In the genomic region with DNA sequence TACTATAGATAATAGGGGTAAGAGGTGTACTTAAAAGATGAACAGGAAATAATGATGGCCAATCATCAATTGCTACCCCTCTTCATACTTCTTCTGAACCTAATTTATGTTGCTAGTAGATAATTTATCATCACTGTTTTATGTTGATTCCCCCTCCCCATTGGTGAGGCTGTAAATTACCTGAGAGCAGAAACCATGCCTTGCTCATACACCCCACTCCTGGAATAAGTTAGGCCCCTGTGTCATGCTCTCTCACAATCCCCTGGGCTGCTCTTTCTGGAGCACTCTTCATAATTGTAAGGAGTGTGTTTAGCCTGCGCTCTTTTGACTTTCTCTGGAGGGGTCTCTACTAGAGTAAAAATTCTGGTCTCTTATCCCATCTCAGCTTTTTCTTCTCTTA, we compare ENCODE assay signal across 6 cellular contexts.
"Had no signal": no experiment of that assay in that cellular context is flagged by ENCODE, and none has a peak within 500 bp of the region (broad histone marks: within the 10 kb centered on the region; RNA-seq: fewer than 3 reads in every experiment).

No MANE protein-coding gene starts in this region.

- DNase-seq: GDM1, GF-D8 had no signal

- ATAC-seq: GM12878 had no signal

- H3K4me3 ChIP-seq: GM12878 had no signal

- FAIRE-seq: G401.6, GM12878, GM12891, GM12892 had no signal
